ENCODE assay signal across 24 cellular contexts in genomic region chr3:108511490-108511889, GRCh38. TPM values are rescaled to one million over a fixed set of nuclear protein-coding genes. Genes with fewer than 3 reads are reported as not detected.
"Had no signal": no experiment of that assay in that cellular context is flagged by ENCODE, and none has a peak within 500 bp of the region (broad histone marks: within the 10 kb centered on the region; RNA-seq: fewer than 3 reads in every experiment).

No MANE protein-coding gene starts in this region.

- H3K27ac ChIP-seq: colonic mucosa, left lung, neural progenitor cell, parathyroid adenoma, right atrium auricular region, stomach, testis, tibial artery had no signal

- H3K27me3 ChIP-seq: colonic mucosa, left lung, neural progenitor cell, right atrium auricular region, stomach, testis, tibial artery had no signal

- H3K4me1 ChIP-seq: colonic mucosa, left lung, parathyroid adenoma, right atrium auricular region, stomach, testis, tibial artery had no signal

- H2AFZ ChIP-seq: neural progenitor cell, parathyroid adenoma had no signal

- DNase-seq: colonic mucosa; effector memory CD4-positive, alpha-beta T cell; kidney; left cardiac atrium; left lung; mesendoderm; midbrain; naive thymus-derived CD4-positive, alpha-beta T cell; stimulated activated CD4-positive, alpha-beta T cell treated with anti-CD3 and anti-CD28 coated beads, Interleukin-12 subunit alpha, Interleukin-12 subunit beta, amount 100 ng/mL, for 4 hours; stimulated activated CD4-positive, alpha-beta T cell treated with anti-CD3 and anti-CD28 coated beads, Interleukin-1b, Interleukin-23, amount 100 ng/mL, for 48 hours; stimulated activated CD4-positive, alpha-beta T cell treated with anti-CD3 and anti-CD28 coated beads, Interleukin-4, amount 100 ng/mL, for 24 hours; stimulated activated naive CD4-positive, alpha-beta T cell treated with Interleukin-2 at 50 U/mL for 16 hours; stomach; testis; tibial artery had no signal

- H3K4me3 ChIP-seq: colonic mucosa, left lung, neural progenitor cell, right atrium auricular region, smooth muscle cell, stomach, testis, tibial artery had no signal

- H3K36me3 ChIP-seq: colonic mucosa, left lung, neural progenitor cell, right atrium auricular region, stomach, tibial artery had no signal

- ATAC-seq: left lung; naive thymus-derived CD4-positive, alpha-beta T cell; sciatic nerve; stimulated activated effector memory CD8-positive, alpha-beta T cell treated with anti-CD3 and anti-CD28 coated beads, Interleukin-12 subunit alpha, Interleukin-12 subunit beta, amount 100 ng/mL, for 72 hours had no signal

- H3K4me2 ChIP-seq: neural progenitor cell, smooth muscle cell had no signal

- H3K9me3 ChIP-seq: colonic mucosa, left lung, right atrium auricular region, stomach, testis, tibial artery had no signal

- H3K79me2 ChIP-seq: parathyroid adenoma had no signal

RNA-seq across cellular contexts. Expression of gene MYH15, which starts 1.1 kb away (rescaled TPM):
- total RNA-seq: mucosa of gallbladder, subcutaneous adipose tissue had no signal
- polyA plus RNA-seq: endothelial cell of umbilical vein; naive thymus-derived CD4-positive, alpha-beta T cell; smooth muscle cell had no signal
